In the genomic region with DNA sequence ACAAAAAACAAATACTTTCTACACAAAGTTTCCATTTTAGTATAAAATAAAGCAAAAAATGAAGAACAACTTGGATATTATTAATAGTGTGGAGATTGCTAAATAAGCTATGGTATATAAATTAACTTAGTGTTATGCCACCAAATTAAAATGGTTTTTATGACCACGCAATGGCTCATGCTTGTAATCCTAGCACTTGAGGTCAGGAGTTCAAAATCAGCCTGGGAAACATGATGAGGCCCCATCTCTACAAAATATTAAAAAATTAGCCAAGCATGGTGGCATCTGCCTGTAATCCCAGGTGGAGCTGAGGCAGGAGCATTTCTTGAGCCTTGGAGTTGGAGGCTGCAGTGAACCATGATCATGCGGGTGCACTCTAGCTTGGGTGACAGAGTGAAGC, we compare ENCODE assay signal across 18 cellular contexts.
"Had no signal": no experiment of that assay in that cellular context is flagged by ENCODE, and none has a peak within 500 bp of the region (broad histone marks: within the 10 kb centered on the region; RNA-seq: fewer than 3 reads in every experiment).

No MANE protein-coding gene starts in this region.

- H3K9me3 Mint-ChIP-seq: activated CD4-positive, alpha-beta T cell treated with anti-CD3 and anti-CD28 coated beads, Interleukin-2, amount 10 ng/mL, durations not matched to agents 7 days and 5 days; activated naive CD4-positive, alpha-beta T cell treated with anti-CD3 and anti-CD28 coated beads, Interleukin-2, amount 50 U/mL, for 24 hours; neural crest cell; stimulated activated effector memory CD8-positive, alpha-beta T cell treated with anti-CD3 and anti-CD28 coated beads, Interleukin-12 subunit alpha, Interleukin-12 subunit beta, amount 100 ng/mL, for 72 hours; type B pancreatic cell had no signal

- H3K4me3 ChIP-seq: ascending aorta, coronary artery, gastrocnemius medialis, left ventricle myocardium inferior, ovary, psoas muscle, right lobe of liver, stomach, testis had no signal

- H3K9me3 ChIP-seq: ascending aorta, gastrocnemius medialis, ovary, psoas muscle, right lobe of liver, stomach, testis had no signal

- H3K27ac ChIP-seq: gastrocnemius medialis, left ventricle myocardium inferior, ovary, psoas muscle, right lobe of liver, testis had no signal

- H3K36me3 ChIP-seq: ascending aorta, gastrocnemius medialis, left ventricle myocardium inferior, ovary, right lobe of liver, stomach had no signal

- H3K27me3 ChIP-seq: ascending aorta, gastrocnemius medialis, ovary, right lobe of liver, stomach, testis had no signal

- FAIRE-seq: small intestine had no signal

- H3K27me3 Mint-ChIP-seq: activated naive CD4-positive, alpha-beta T cell treated with anti-CD3 and anti-CD28 coated beads, Interleukin-2, amount 50 U/mL, for 24 hours; type B pancreatic cell had no signal

- H3K27ac Mint-ChIP-seq: activated naive CD4-positive, alpha-beta T cell treated with anti-CD3 and anti-CD28 coated beads, Interleukin-2, amount 50 U/mL, for 24 hours; stimulated activated effector memory CD8-positive, alpha-beta T cell treated with anti-CD3 and anti-CD28 coated beads, Interleukin-12 subunit alpha, Interleukin-12 subunit beta, amount 100 ng/mL, for 72 hours; type B pancreatic cell had no signal

- H3K36me3 Mint-ChIP-seq: activated naive CD4-positive, alpha-beta T cell treated with anti-CD3 and anti-CD28 coated beads, Interleukin-2, amount 50 U/mL, for 24 hours; stimulated activated effector memory CD8-positive, alpha-beta T cell treated with anti-CD3 and anti-CD28 coated beads, Interleukin-12 subunit alpha, Interleukin-12 subunit beta, amount 100 ng/mL, for 72 hours; type B pancreatic cell had no signal

- H3K4me1 ChIP-seq: right lobe of liver had no signal

- H3K4me3 Mint-ChIP-seq: activated CD4-positive, alpha-beta T cell treated with anti-CD3 and anti-CD28 coated beads, Interleukin-2, amount 10 ng/mL, durations not matched to agents 7 days and 5 days; activated naive CD4-positive, alpha-beta T cell treated with anti-CD3 and anti-CD28 coated beads, Interleukin-2, amount 50 U/mL, for 24 hours; neural crest cell; stimulated activated effector memory CD8-positive, alpha-beta T cell treated with anti-CD3 and anti-CD28 coated beads, Interleukin-12 subunit alpha, Interleukin-12 subunit beta, amount 100 ng/mL, for 72 hours; type B pancreatic cell had no signal

- DNase-seq: activated gamma-delta T cell; erythroblast; ovary; small intestine; stimulated activated CD4-positive, alpha-beta T cell treated with anti-CD3 and anti-CD28 coated beads, Interleukin-4, amount 100 ng/mL, for 24 hours had no signal
